ENCODE assay signal across 16 cellular contexts in genomic region chr1:151455966-151456365, GRCh38. TPM values are rescaled to one million over a fixed set of nuclear protein-coding genes. Genes with fewer than 3 reads are reported as not detected.
DNase-seq lines count a peak whose midpoint lies in the region; ATAC-seq, FAIRE-seq and TF ChIP-seq lines count a peak whose summit lies in the region.
"Had no signal": no experiment of that assay in that cellular context is flagged by ENCODE, and none has a peak within 500 bp of the region (broad histone marks: within the 10 kb centered on the region; RNA-seq: fewer than 3 reads in every experiment).

No MANE protein-coding gene starts in this region.

- no peak for FAIRE-seq in GM12891 (lab: Jason Lieb, UNC)
- FAIRE-seq: RCC 7860 had no signal

- H3K36me3 Mint-ChIP-seq in CD4-positive, CD25-positive, alpha-beta regulatory T cell: no peaks in the 10 kb centered on the region
- no peaks in the 10 kb centered on the region; the same call in 1 of the 2 replicates for H3K36me3 Mint-ChIP-seq in WTC11

- H3K27me3 Mint-ChIP-seq in CD4-positive, CD25-positive, alpha-beta regulatory T cell: peaks cover 13% of the 10 kb centered on the region
- no peaks in the 10 kb centered on the region for H3K27me3 Mint-ChIP-seq in WTC11 (ENCODE audit: low read depth)
- H3K27me3 Mint-ChIP-seq: T-helper 17 cell had no signal

- H3K9me3 Mint-ChIP-seq in CD4-positive, CD25-positive, alpha-beta regulatory T cell: peaks cover 0 to 3% (median 0%) of the 10 kb centered on the region in 7 donors
- H3K9me3 Mint-ChIP-seq in WTC11: no peaks in the 10 kb centered on the region

- no peak overlapping the region for H3K9ac ChIP-seq in neural cell (ENCODE audit: low read length)

- peaks cover 2% of the 10 kb centered on the region for H4K20me1 ChIP-seq in neural cell (ENCODE audit: insufficient read depth)

- H3K4me3 ChIP-seq in CD4-positive, CD25-positive, alpha-beta regulatory T cell (ENCODE audit: low read depth, low read length): peak overlapping the region; percentile 47
- H3K4me3 ChIP-seq in neural cell (ENCODE audit: low read length): peak overlapping the region; percentile 69
- H3K4me3 ChIP-seq: prostate gland had no signal

- CTCF ChIA-PET in WTC11 (lab: Charles Lee): no interaction called here

- no peak for TF ChIP-seq POLR2A in GM12891 (IDR thresholded peaks at IDR 0.05; ENCODE audit: low read depth, low read length)

- TF ChIP-seq CTCF in WTC11 (IDR thresholded peaks at IDR 0.05) (no peak), neural cell (IDR thresholded peaks at IDR 0.05; ENCODE audit: poor library complexity, severe bottlenecking) (no peak)

- no peaks in the 10 kb centered on the region for H3K9me3 ChIP-seq in CD4-positive, CD25-positive, alpha-beta regulatory T cell (ENCODE audit: control insufficient read depth in 2 of 2, low read length in 2 of 2)
- H3K9me3 ChIP-seq in neural cell (ENCODE audit: low read length): no peaks in the 10 kb centered on the region
- H3K9me3 ChIP-seq: ascending aorta, prostate gland had no signal

- POLR2A ChIA-PET in WTC11 (lab: Charles Lee): no interaction called here

- TF ChIP-seq EP300 in neural cell (conservative IDR thresholded peaks at IDR 0.05; ENCODE audit: poor library complexity, severe bottlenecking): no peak

- no peak overlapping the region for H2AFZ ChIP-seq in neural cell (ENCODE audit: low read depth, low read length)

- peaks cover 25 to 48% (median 36%) of the 10 kb centered on the region in 4 donors for H3K4me1 Mint-ChIP-seq in CD4-positive, CD25-positive, alpha-beta regulatory T cell
- H3K4me1 Mint-ChIP-seq in WTC11: peaks cover 11% of the 10 kb centered on the region

- H3K27ac Mint-ChIP-seq in CD4-positive, CD25-positive, alpha-beta regulatory T cell: peak overlapping the region; percentile 5 to 42 (median 30)
- H3K27ac Mint-ChIP-seq in WTC11: no peak overlapping the region

- no peaks in the 10 kb centered on the region for H3F3A ChIP-seq in neural cell (ENCODE audit: insufficient read depth, low read length, poor library complexity, severe bottlenecking)

- H3K4me1 ChIP-seq in CD4-positive, CD25-positive, alpha-beta regulatory T cell (ENCODE audit: control insufficient read depth, insufficient read depth, low read length, poor library complexity, severe bottlenecking): peaks cover 32% of the 10 kb centered on the region

- no peak for ATAC-seq in CD4-positive, CD25-positive, alpha-beta regulatory T cell (ENCODE audit: low read depth in 2 of 2)
- ATAC-seq in WTC11: no peak
- ATAC-seq in GM18502 (IDR thresholded peaks at IDR 0.05; ENCODE audit: poor library complexity, unreplicated experiment): no peak
- ATAC-seq: T-helper 17 cell had no signal

- H3K36me3 ChIP-seq in CD4-positive, CD25-positive, alpha-beta regulatory T cell (ENCODE audit: control insufficient read depth, insufficient read depth, low read length): no peaks in the 10 kb centered on the region
- no peaks in the 10 kb centered on the region for H3K36me3 ChIP-seq in neural cell (ENCODE audit: insufficient read depth, low read length)
- H3K36me3 ChIP-seq: ascending aorta, prostate gland had no signal

- no peak for DNase-seq in CD4-positive, CD25-positive, alpha-beta regulatory T cell
- DNase-seq in WTC11 (ENCODE audit: low spot score): no peak
- DNase-seq in SW480 (ENCODE audit: low spot score): no peak
- no peak for DNase-seq in GM12891 (ENCODE audit: insufficient read length, low spot score)
- DNase-seq: activated CD4-positive, alpha-beta T cell treated with anti-CD3 and anti-CD28 coated beads for 48 hours; KBM-7; NCI-H1417; NCI-H510A treated with DMSO at 0.1 percent for 48 hours; stimulated activated CD4-positive, alpha-beta T cell treated with anti-CD3 and anti-CD28 coated beads, Interleukin-2, amount 100 ng/mL, for 24 hours; T-helper 17 cell had no signal

- no peak for TF ChIP-seq RAD21 in neural cell (conservative IDR thresholded peaks at IDR 0.05)

- H3K27me3 ChIP-seq in CD4-positive, CD25-positive, alpha-beta regulatory T cell (ENCODE audit: control insufficient read depth, insufficient read depth, low read length): no peaks in the 10 kb centered on the region
- no peaks in the 10 kb centered on the region for H3K27me3 ChIP-seq in neural cell (ENCODE audit: insufficient read depth, low read depth, low read length)
- H3K27me3 ChIP-seq: ascending aorta had no signal

- peaks cover 53% of the 10 kb centered on the region for H3K79me2 ChIP-seq in neural cell (replicated peaks; ENCODE audit: insufficient read depth, low read length)

- H3K27ac ChIP-seq in CD4-positive, CD25-positive, alpha-beta regulatory T cell (ENCODE audit: insufficient read depth, low read length, poor library complexity, severe bottlenecking): peak overlapping the region; percentile 85
- no peak overlapping the region for H3K27ac ChIP-seq in neural cell (ENCODE audit: low read length)
- H3K27ac ChIP-seq: prostate gland had no signal

- H3K4me2 ChIP-seq in neural cell (ENCODE audit: low read length): no peak overlapping the region

- no peaks in the 10 kb centered on the region for H3K9me2 ChIP-seq in neural cell (ENCODE audit: insufficient read depth, low read length)

- peak overlapping the region in 2 of 4 donors; percentile 15 to 67 for H3K4me3 Mint-ChIP-seq in CD4-positive, CD25-positive, alpha-beta regulatory T cell
- H3K4me3 Mint-ChIP-seq in WTC11: no peak overlapping the region
- H3K4me3 Mint-ChIP-seq: T-helper 17 cell had no signal

TF ChIP-seq in WTC11, 78 proteins besides CTCF, POLR2A, EP300 and RAD21:
- TF ChIP-seq GABPB1 (CRISPR knock-in tag; IDR thresholded peaks at IDR 0.05): no peak
- 0 out of 2 replicates have a peak, but pooled peaks have one; percentile 26 for TF ChIP-seq ZNF121 (CRISPR knock-in tag; IDR thresholded peaks at IDR 0.05)

TF ChIP-seq in neural cell, 6 proteins besides CTCF, POLR2A, EP300 and RAD21 (continues in another document):
- TF ChIP-seq MXI1 (conservative IDR thresholded peaks at IDR 0.05; ENCODE audit: poor library complexity, severe bottlenecking) (no peak), EZH2 (IDR thresholded peaks at IDR 0.05; ENCODE audit: borderline replicate concordance, insufficient read depth, low read length, poor library complexity, severe bottlenecking) (no peak), POLR2AphosphoS5 (IDR thresholded peaks at IDR 0.05) (no peak), TAF1 (IDR thresholded peaks at IDR 0.05; ENCODE audit: low read depth) (no peak)

TF ChIP-seq in GM12891, 5 proteins besides CTCF, POLR2A, EP300 and RAD21:
- TF ChIP-seq POU2F2 (IDR thresholded peaks at IDR 0.05; ENCODE audit: low read depth, low read length) (no peak), SPI1 (IDR thresholded peaks at IDR 0.05; ENCODE audit: low read depth, low read length) (no peak), PAX5 (IDR thresholded peaks at IDR 0.05; ENCODE audit: insufficient read depth, low read length, severe bottlenecking) (no peak), POLR2AphosphoS5 (IDR thresholded peaks at IDR 0.05; ENCODE audit: low read depth, low read length) (no peak), TAF1 (IDR thresholded peaks at IDR 0.05; ENCODE audit: low read depth, low read length) (no peak)

RNA-seq across cellular contexts. Expression of gene POGZ, which starts 3.3 kb away (rescaled TPM):
- 141 TPM for total RNA-seq in CD4-positive, CD25-positive, alpha-beta regulatory T cell
- polyA plus RNA-seq in CD4-positive, CD25-positive, alpha-beta regulatory T cell: 10 to 100 TPM in 1 of 4 donors, 1 to 10 TPM in 3; 5.2 to 10.0 (median 5.9) TPM
- total RNA-seq in WTC11 (2021): 88.1 to 107 TPM (median 105 TPM) in 3 replicates
- 50.2 and 60.8 TPM in 2 replicates for polyA plus RNA-seq in neural cell
- 81.6 and 102 TPM in 2 replicates for polyA minus RNA-seq in neural cell
- 20.4 TPM for polyA plus RNA-seq in GM12891 (2012; ENCODE audit: low read depth, missing spikeins)

RNA-seq across cellular contexts. Expression of gene CGN, which starts 55.2 kb away (rescaled TPM):
- 0.37 TPM for total RNA-seq in CD4-positive, CD25-positive, alpha-beta regulatory T cell
- 1 to 10 TPM in 1 of 4 donors, under 1 TPM in 1, not detected in 2; 0.37 to 1.2 TPM for polyA plus RNA-seq in CD4-positive, CD25-positive, alpha-beta regulatory T cell
- 52.4 to 68.7 TPM (median 55.6 TPM) in 3 replicates for total RNA-seq in WTC11 (2021)
- 4.4 and 7.5 TPM in 2 replicates for polyA plus RNA-seq in neural cell
- polyA minus RNA-seq in neural cell: 6.6 and 8.3 TPM in 2 replicates
- 1.1 TPM for polyA plus RNA-seq in GM12891 (2012; ENCODE audit: low read depth, missing spikeins)
- total RNA-seq: ascending aorta, fibroblast of villous mesenchyme had no signal

RNA-seq across cellular contexts. Expression of gene PSMB4, which starts 56.6 kb away (rescaled TPM):
- 344 TPM for total RNA-seq in CD4-positive, CD25-positive, alpha-beta regulatory T cell
- 10 to 100 TPM; 79.4 to 99.1 (median 91.0) TPM for polyA plus RNA-seq in CD4-positive, CD25-positive, alpha-beta regulatory T cell
- 360 to 414 TPM (median 383 TPM) in 3 replicates for total RNA-seq in WTC11 (2021)
- 695 and 729 TPM in 2 replicates for polyA plus RNA-seq in neural cell
- 200 and 202 TPM in 2 replicates for polyA minus RNA-seq in neural cell
- 395 TPM for polyA plus RNA-seq in GM12891 (2012; ENCODE audit: low read depth, missing spikeins)

Comparison
In these comparisons a context has a peak if more than half of its experiments do, and no peak if none do; other contexts are left out.
1. RNA of gene CGN, which starts 55.2 kb away (total RNA-seq): 52.4 to 68.7 TPM in WTC11; 0.37 TPM in CD4-positive, CD25-positive, alpha-beta regulatory T cell (single experiment); every median in the first group is over 10 times any median in the second.